16 cellular contexts compared by ENCODE assay signal in genomic region chr3:50626406-50626805, GRCh38. TPM values are rescaled to one million over a fixed set of nuclear protein-coding genes. Genes with fewer than 3 reads are reported as not detected.
A peak's percentile ranks its signal among the peaks of the same experiment; 100 is the strongest.
DNase-seq lines count a peak whose midpoint lies in the region; ATAC-seq and TF ChIP-seq lines count a peak whose summit lies in the region.
"Had no signal": no experiment of that assay in that cellular context is flagged by ENCODE, and none has a peak within 500 bp of the region (broad histone marks: within the 10 kb centered on the region; RNA-seq: fewer than 3 reads in every experiment).

No MANE protein-coding gene starts in this region.

- CTCF ChIA-PET in RWPE1 (lab: Yijun Ruan, JAX) = interaction anchor here (0.6 kb wide), 1 partner anchor 746 kb away, joined by 3 read pairs; no protein-coding TSS in a partner anchor

- H3K9me2 ChIP-seq in MM.1S (replicated peaks; ENCODE audit: insufficient read depth, low read length) = no peaks in the 10 kb centered on the region

- H3K36me3 ChIP-seq in left lung (peaks cover 0 to 18% of the 10 kb centered on the region in 2 donors), MM.1S (replicated peaks; ENCODE audit: insufficient read depth, low read length) (no peaks in the 10 kb centered on the region)
- H3K36me3 ChIP-seq: BE2C had no signal

- H3K9me3 ChIP-seq in right cardiac atrium (ENCODE audit: control insufficient read depth, low read length) = no peaks in the 10 kb centered on the region
- no peaks in the 10 kb centered on the region for H3K9me3 ChIP-seq in left lung
- no peaks in the 10 kb centered on the region for H3K9me3 ChIP-seq in MM.1S (replicated peaks; ENCODE audit: insufficient read depth, low read length)
- H3K9me3 ChIP-seq: BE2C, sigmoid colon had no signal

- H3K27ac ChIP-seq in right cardiac atrium (ENCODE audit: low read length) (peak overlapping the region; percentile 23), RWPE1 (peak overlapping the region; percentile 81), left lung (peak overlapping the region; percentile 59 to 77), MM.1S (ENCODE audit: low read length) (no peak overlapping the region)
- H3K27ac ChIP-seq: sigmoid colon had no signal

- H3K4me3 ChIP-seq in right cardiac atrium (ENCODE audit: low read length) (no peak overlapping the region), left lung (no peak overlapping the region), MM.1S (ENCODE audit: low read length) (no peak overlapping the region)
- H3K4me3 ChIP-seq: GM23248, sigmoid colon had no signal

- H2AFZ ChIP-seq in MM.1S (ENCODE audit: low read length) = no peak overlapping the region
- H2AFZ ChIP-seq: GM23248 had no signal

- H3K27me3 ChIP-seq in right cardiac atrium (ENCODE audit: control insufficient read depth, insufficient read depth) = no peaks in the 10 kb centered on the region
- no peaks in the 10 kb centered on the region for H3K27me3 ChIP-seq in left lung
- H3K27me3 ChIP-seq in MM.1S (replicated peaks; ENCODE audit: insufficient read depth, low read length) = no peaks in the 10 kb centered on the region
- H3K27me3 ChIP-seq: BE2C, sigmoid colon had no signal

- no peaks in the 10 kb centered on the region for H3F3A ChIP-seq in MM.1S (ENCODE audit: insufficient read depth, low read length)

- no peaks in the 10 kb centered on the region for H4K20me1 ChIP-seq in MM.1S (ENCODE audit: insufficient read depth, low read length)

- intact Hi-C loops in right cardiac atrium (cut with DNase I) (no loop called here), Right ventricle myocardium superior (cut with DNase I) (no loop called here), left lung (cut with DNase I) (no loop called here)

- DNase-seq in right cardiac atrium (no peak), Right ventricle myocardium superior (no peak), RWPE1 (ENCODE audit: low spot score) (no peak), left lung (no peak), MM.1S (no peak), DMS153 treated with DMSO at 0.1 percent for 48 hours (lab: John Stamatoyannopoulos, UW; ENCODE audit: unreplicated experiment) (no peak)
- no peak for DNase-seq in stimulated activated CD4-positive, alpha-beta T cell treated with anti-CD3 and anti-CD28 coated beads, Interleukin-2, amount 100 ng/mL, for 48 hours
- DNase-seq: anterior cingulate cortex, BE2C, GM23248, left colon, MV-4-11, NCI-H1930, SHP77 treated with DMSO at 0.1 percent for 48 hours, sigmoid colon had no signal

- peaks cover 23% of the 10 kb centered on the region; the same call in 1 of the 2 replicates for H3K79me2 ChIP-seq in MM.1S (ENCODE audit: low read length)

- WGBS in right cardiac atrium = 86% methylated on average over 3 of the region's 3 CpGs

- H3K4me1 ChIP-seq in right cardiac atrium (ENCODE audit: control insufficient read depth, insufficient read depth, low read length) (peaks cover 18% of the 10 kb centered on the region), left lung (peaks cover 6 to 100% of the 10 kb centered on the region in 2 donors), MM.1S (ENCODE audit: low read length) (peaks cover 15% of the 10 kb centered on the region)
- H3K4me1 ChIP-seq: sigmoid colon had no signal

- no peak for ATAC-seq in right cardiac atrium
- ATAC-seq in Right ventricle myocardium superior (ENCODE audit: poor library complexity) = no peak
- no peak for ATAC-seq in left lung
- ATAC-seq: left colon had no signal

- POLR2A ChIA-PET in RWPE1 (lab: Yijun Ruan, JAX; ENCODE audit: low non-redundant PET) = no interaction called here

- no peak for TF ChIP-seq CTCF in RWPE1 (conservative IDR thresholded peaks at IDR 0.05; ENCODE audit: low read depth)
- no peak for TF ChIP-seq CTCF in left lung (IDR thresholded peaks at IDR 0.05)
- no peak for TF ChIP-seq CTCF in MM.1S (IDR thresholded peaks at IDR 0.05; ENCODE audit: low read length)

- H3K4me2 ChIP-seq in MM.1S (ENCODE audit: low read depth, low read length) = no peak overlapping the region

- H3K9ac ChIP-seq in MM.1S (ENCODE audit: low read length) = no peak overlapping the region

RNA-seq across cellular contexts. Expression of gene MAPKAPK3, which starts 9.5 kb away (rescaled TPM):
- total RNA-seq in right cardiac atrium = 100 to 1,000 TPM; 167 to 260 (median 225) TPM
- 181 TPM for polyA plus RNA-seq in right cardiac atrium
- 430 TPM for total RNA-seq in Right ventricle myocardium superior
- total RNA-seq in left lung = 100 to 1,000 TPM in 1 of 2 donors, 10 to 100 TPM in 1; 98.6 to 118 TPM

RNA-seq across cellular contexts. Expression of gene CISH, which starts 14.8 kb away (rescaled TPM):
- total RNA-seq in right cardiac atrium (10 to 100 TPM in 3 of 4 donors, 1 to 10 TPM in 1; 9.1 to 27.8 (median 11.2) TPM), Right ventricle myocardium superior (8.0 TPM), left lung (10 to 100 TPM; 42.5 to 55.2 TPM)
- polyA plus RNA-seq in right cardiac atrium = 8.0 TPM

RNA-seq across cellular contexts. Expression of gene DOCK3, which starts 48.3 kb away (rescaled TPM):
- 1 to 10 TPM; 4.1 to 5.2 (median 4.6) TPM for total RNA-seq in right cardiac atrium
- polyA plus RNA-seq in right cardiac atrium = 1.9 TPM
- total RNA-seq in Right ventricle myocardium superior = 3.6 TPM
- total RNA-seq in left lung = 1 to 10 TPM in 1 of 2 donors, under 1 TPM in 1; 0.34 to 1.4 TPM
- polyA plus RNA-seq: IgD-negative memory B cell had no signal

RNA-seq across cellular contexts. Expression of gene HEMK1, which starts 57.1 kb away (rescaled TPM):
- total RNA-seq in right cardiac atrium (10 to 100 TPM; 14.0 to 18.3 (median 15.8) TPM), Right ventricle myocardium superior (19.5 TPM), left lung (10 to 100 TPM; 24.0 to 27.6 TPM)
- polyA plus RNA-seq in right cardiac atrium = 16.6 TPM

RNA-seq across cellular contexts. Expression of gene C3orf18, which starts 58.9 kb away (rescaled TPM):
- total RNA-seq in right cardiac atrium (10 to 100 TPM; 27.2 to 44.2 (median 40.6) TPM), Right ventricle myocardium superior (53.1 TPM), left lung (1 to 10 TPM; 6.2 to 6.6 TPM)
- 29.5 TPM for polyA plus RNA-seq in right cardiac atrium
